21 cellular contexts compared by ENCODE assay signal in the genomic region with DNA sequence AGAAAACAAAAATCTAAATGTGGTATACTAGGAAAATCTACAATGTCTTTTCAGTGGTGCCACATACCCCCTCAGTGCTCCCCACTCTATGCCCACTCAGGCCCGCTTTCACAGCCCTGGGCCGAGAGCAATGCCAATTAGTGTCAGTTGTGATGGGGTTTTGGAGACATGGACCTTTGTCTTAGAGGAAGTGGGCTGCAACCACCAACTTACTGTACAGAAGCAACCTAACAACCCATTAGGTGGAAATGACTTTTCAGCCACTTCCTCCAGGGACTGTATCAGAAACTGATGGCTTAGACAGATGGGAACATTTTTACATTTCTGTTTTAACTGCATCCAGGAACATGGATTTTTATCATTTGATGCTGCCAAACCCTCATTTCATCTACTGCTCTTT.
"Had no signal": no experiment of that assay in that cellular context is flagged by ENCODE, and none has a peak within 500 bp of the region (broad histone marks: within the 10 kb centered on the region; RNA-seq: fewer than 3 reads in every experiment).

No MANE protein-coding gene starts in this region.

- H3K4me2 ChIP-seq: hepatocyte had no signal

- DNase-seq: activated T-cell treated with anti-CD3 and anti-CD28 coated beads, Interleukin-2, amount 50 U/mL, for 1 hour; aorta; caudate nucleus; effector CD8-positive, alpha-beta T cell; erythroblast; foreskin fibroblast; left lung; nucleus accumbens; right cardiac atrium; stimulated activated CD4-positive, alpha-beta T cell treated with anti-CD3 and anti-CD28 coated beads, Interleukin-12 subunit alpha, Interleukin-12 subunit beta, amount 100 ng/mL, for 4 hours; substantia nigra; thyroid gland had no signal

- H3K9me3 Mint-ChIP-seq: activated naive CD4-positive, alpha-beta T cell treated with anti-CD3 and anti-CD28 coated beads, Interleukin-2, amount 50 U/mL, for 72 hours; activated T-helper 17 cell treated with anti-CD3 and anti-CD28 coated beads, Interleukin-2, amount 50 U/mL, for 72 hours; brain; dendritic cell treated with granulocyte-macrophage colony-stimulating factor and Interleukin-4, amounts not matched to agents 40 ng/mL and 50 ng/mL, for 4 days; immature natural killer cell; WTC11 had no signal

- ATAC-seq: activated naive CD4-positive, alpha-beta T cell treated with anti-CD3 and anti-CD28 coated beads, Interleukin-2, amount 50 U/mL, for 72 hours; activated T-helper 17 cell treated with anti-CD3 and anti-CD28 coated beads, Interleukin-2, amount 50 U/mL, for 72 hours; left lung; right cardiac atrium; WTC11 had no signal

- H3K4me3 Mint-ChIP-seq: activated T-helper 17 cell treated with anti-CD3 and anti-CD28 coated beads, Interleukin-2, amount 50 U/mL, for 72 hours; brain; dendritic cell treated with granulocyte-macrophage colony-stimulating factor and Interleukin-4, amounts not matched to agents 40 ng/mL and 50 ng/mL, for 4 days; stimulated activated naive CD8-positive, alpha-beta T cell treated with anti-CD3 and anti-CD28 coated beads, Interleukin-15, Interleukin-2, amounts not matched to agents 100 ng/mL and 50 ng/mL, for 24 hours; WTC11 had no signal

- H3K27me3 Mint-ChIP-seq: activated T-helper 17 cell treated with anti-CD3 and anti-CD28 coated beads, Interleukin-2, amount 50 U/mL, for 72 hours; dendritic cell treated with granulocyte-macrophage colony-stimulating factor and Interleukin-4, amounts not matched to agents 40 ng/mL and 50 ng/mL, for 4 days; stimulated activated naive CD8-positive, alpha-beta T cell treated with anti-CD3 and anti-CD28 coated beads, Interleukin-15, Interleukin-2, amounts not matched to agents 100 ng/mL and 50 ng/mL, for 24 hours had no signal

- H3K4me1 ChIP-seq: left lung, parathyroid adenoma, thyroid gland had no signal

- H3K4me1 Mint-ChIP-seq: activated T-helper 17 cell treated with anti-CD3 and anti-CD28 coated beads, Interleukin-2, amount 50 U/mL, for 72 hours; brain had no signal

- H3K27me3 ChIP-seq: hepatocyte, left lung, thyroid gland had no signal

- H3K9ac ChIP-seq: parathyroid adenoma had no signal

- H3K79me2 ChIP-seq: parathyroid adenoma had no signal

- H2AFZ ChIP-seq: hepatocyte, parathyroid adenoma had no signal

- H3K36me3 Mint-ChIP-seq: activated naive CD4-positive, alpha-beta T cell treated with anti-CD3 and anti-CD28 coated beads, Interleukin-2, amount 50 U/mL, for 72 hours; brain; immature natural killer cell; WTC11 had no signal

- H3K27ac ChIP-seq: hepatocyte, left lung, parathyroid adenoma, thyroid gland had no signal

- H3K36me3 ChIP-seq: left lung, thyroid gland had no signal

- H3K4me3 ChIP-seq: hepatocyte, left lung, thyroid gland had no signal

- H3K9me3 ChIP-seq: left lung, thyroid gland had no signal

- H3K27ac Mint-ChIP-seq: activated naive CD4-positive, alpha-beta T cell treated with anti-CD3 and anti-CD28 coated beads, Interleukin-2, amount 50 U/mL, for 72 hours; activated T-helper 17 cell treated with anti-CD3 and anti-CD28 coated beads, Interleukin-2, amount 50 U/mL, for 72 hours; brain; dendritic cell treated with granulocyte-macrophage colony-stimulating factor and Interleukin-4, amounts not matched to agents 40 ng/mL and 50 ng/mL, for 4 days; immature natural killer cell; stimulated activated naive CD8-positive, alpha-beta T cell treated with anti-CD3 and anti-CD28 coated beads, Interleukin-15, Interleukin-2, amounts not matched to agents 100 ng/mL and 50 ng/mL, for 24 hours; WTC11 had no signal
